1 cellular context compared by ENCODE assay signal in the genomic region with DNA sequence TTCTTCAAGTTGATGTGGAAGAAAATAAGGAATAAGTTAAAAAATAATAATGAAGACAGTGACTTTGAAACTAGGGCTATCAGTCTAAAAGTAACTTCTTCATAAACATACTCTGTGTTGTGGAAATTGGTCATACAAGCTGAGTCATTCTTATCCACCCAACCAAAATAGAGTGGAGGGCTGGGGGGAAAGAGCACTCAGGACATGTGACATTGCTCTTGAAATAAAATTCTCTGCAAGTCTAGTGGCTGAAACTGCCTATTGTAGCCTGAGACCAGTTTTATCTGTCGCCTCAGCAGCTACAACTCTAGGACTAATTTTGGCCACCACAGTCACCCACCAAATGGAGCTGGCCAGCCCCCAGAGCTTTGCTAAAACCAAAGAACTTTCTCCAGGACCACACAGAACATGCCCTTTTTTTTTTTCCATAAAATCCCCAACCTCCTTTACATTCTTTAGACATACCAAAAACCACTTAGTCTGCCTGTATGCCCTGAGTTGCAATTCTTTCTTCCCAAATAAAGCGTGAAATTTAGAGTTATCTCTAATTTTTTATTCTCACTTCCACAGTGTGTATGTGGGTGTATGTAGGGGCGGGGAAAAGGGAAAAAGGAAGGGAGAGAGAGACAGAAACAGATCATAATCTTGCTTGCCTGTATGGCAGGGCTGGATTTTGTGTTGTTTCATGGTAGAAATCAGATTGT.
TF ChIP-seq lines count a peak whose summit lies in the region.

No MANE protein-coding gene starts in this region.

TF ChIP-seq in HEK293, 187 proteins besides CTCF, POLR2A, EP300 and RAD21 (continued from another document):
- no peak for TF ChIP-seq MEIS1 (CRISPR knock-in tag; IDR thresholded peaks at IDR 0.05; ENCODE audit: borderline replicate concordance)
- TF ChIP-seq ZNF16 (tag by site-specific recombination; IDR thresholded peaks at IDR 0.05; ENCODE audit: low read depth): no peak
- TF ChIP-seq ZNF391 (tag by site-specific recombination; IDR thresholded peaks at IDR 0.05; ENCODE audit: borderline replicate concordance, low read depth): no peak
- no peak for TF ChIP-seq ZNF23 (tag by site-specific recombination; IDR thresholded peaks at IDR 0.05; ENCODE audit: borderline replicate concordance)
- no peak for TF ChIP-seq ZNF223 (tag by site-specific recombination; IDR thresholded peaks at IDR 0.05)
- TF ChIP-seq ZNF626 (tag by site-specific recombination; IDR thresholded peaks at IDR 0.05): no peak
- no peak for TF ChIP-seq ZNF701 (tag by site-specific recombination; IDR thresholded peaks at IDR 0.05)
- TF ChIP-seq, protein P1, sequence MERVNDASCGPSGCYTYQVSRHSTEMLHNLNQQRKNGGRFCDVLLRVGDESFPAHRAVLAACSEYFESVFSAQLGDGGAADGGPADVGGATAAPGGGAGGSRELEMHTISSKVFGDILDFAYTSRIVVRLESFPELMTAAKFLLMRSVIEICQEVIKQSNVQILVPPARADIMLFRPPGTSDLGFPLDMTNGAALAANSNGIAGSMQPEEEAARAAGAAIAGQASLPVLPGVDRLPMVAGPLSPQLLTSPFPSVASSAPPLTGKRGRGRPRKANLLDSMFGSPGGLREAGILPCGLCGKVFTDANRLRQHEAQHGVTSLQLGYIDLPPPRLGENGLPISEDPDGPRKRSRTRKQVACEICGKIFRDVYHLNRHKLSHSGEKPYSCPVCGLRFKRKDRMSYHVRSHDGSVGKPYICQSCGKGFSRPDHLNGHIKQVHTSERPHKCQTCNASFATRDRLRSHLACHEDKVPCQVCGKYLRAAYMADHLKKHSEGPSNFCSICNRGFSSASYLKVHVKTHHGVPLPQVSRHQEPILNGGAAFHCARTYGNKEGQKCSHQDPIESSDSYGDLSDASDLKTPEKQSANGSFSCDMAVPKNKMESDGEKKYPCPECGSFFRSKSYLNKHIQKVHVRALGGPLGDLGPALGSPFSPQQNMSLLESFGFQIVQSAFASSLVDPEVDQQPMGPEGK (tag by site-specific recombination; IDR thresholded peaks at IDR 0.05): 0 out of 2 replicates have a peak, but pooled peaks have one; percentile 28
- TF ChIP-seq ZIC2 (tag by site-specific recombination; IDR thresholded peaks at IDR 0.05): no peak
- TF ChIP-seq, protein P2, sequence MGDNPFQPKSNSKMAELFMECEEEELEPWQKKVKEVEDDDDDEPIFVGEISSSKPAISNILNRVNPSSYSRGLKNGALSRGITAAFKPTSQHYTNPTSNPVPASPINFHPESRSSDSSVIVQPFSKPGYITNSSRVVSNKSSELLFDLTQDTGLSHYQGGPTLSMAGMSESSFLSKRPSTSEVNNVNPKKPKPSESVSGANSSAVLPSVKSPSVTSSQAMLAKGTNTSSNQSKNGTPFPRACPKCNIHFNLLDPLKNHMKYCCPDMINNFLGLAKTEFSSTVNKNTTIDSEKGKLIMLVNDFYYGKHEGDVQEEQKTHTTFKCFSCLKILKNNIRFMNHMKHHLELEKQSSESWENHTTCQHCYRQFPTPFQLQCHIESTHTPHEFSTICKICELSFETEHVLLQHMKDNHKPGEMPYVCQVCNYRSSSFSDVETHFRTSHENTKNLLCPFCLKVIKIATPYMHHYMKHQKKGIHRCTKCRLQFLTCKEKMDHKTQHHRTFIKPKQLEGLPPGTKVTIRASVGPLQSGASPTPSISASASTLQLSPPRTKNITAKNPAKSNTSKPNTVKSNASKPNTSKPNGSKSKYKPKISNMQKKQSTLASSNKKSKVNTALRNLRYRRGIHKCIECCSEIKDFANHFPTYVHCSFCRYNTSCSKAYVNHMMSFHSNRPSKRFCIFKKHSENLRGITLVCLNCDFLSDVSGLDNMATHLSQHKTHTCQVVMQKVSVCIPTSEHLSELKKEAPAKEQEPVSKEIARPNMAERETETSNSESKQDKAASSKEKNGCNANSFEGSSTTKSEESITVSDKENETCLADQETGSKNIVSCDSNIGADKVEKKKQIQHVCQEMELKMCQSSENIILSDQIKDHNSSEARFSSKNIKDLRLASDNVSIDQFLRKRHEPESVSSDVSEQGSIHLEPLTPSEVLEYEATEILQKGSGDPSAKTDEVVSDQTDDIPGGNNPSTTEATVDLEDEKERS (tag by site-specific recombination; IDR thresholded peaks at IDR 0.05): no peak
- TF ChIP-seq, protein P3, sequence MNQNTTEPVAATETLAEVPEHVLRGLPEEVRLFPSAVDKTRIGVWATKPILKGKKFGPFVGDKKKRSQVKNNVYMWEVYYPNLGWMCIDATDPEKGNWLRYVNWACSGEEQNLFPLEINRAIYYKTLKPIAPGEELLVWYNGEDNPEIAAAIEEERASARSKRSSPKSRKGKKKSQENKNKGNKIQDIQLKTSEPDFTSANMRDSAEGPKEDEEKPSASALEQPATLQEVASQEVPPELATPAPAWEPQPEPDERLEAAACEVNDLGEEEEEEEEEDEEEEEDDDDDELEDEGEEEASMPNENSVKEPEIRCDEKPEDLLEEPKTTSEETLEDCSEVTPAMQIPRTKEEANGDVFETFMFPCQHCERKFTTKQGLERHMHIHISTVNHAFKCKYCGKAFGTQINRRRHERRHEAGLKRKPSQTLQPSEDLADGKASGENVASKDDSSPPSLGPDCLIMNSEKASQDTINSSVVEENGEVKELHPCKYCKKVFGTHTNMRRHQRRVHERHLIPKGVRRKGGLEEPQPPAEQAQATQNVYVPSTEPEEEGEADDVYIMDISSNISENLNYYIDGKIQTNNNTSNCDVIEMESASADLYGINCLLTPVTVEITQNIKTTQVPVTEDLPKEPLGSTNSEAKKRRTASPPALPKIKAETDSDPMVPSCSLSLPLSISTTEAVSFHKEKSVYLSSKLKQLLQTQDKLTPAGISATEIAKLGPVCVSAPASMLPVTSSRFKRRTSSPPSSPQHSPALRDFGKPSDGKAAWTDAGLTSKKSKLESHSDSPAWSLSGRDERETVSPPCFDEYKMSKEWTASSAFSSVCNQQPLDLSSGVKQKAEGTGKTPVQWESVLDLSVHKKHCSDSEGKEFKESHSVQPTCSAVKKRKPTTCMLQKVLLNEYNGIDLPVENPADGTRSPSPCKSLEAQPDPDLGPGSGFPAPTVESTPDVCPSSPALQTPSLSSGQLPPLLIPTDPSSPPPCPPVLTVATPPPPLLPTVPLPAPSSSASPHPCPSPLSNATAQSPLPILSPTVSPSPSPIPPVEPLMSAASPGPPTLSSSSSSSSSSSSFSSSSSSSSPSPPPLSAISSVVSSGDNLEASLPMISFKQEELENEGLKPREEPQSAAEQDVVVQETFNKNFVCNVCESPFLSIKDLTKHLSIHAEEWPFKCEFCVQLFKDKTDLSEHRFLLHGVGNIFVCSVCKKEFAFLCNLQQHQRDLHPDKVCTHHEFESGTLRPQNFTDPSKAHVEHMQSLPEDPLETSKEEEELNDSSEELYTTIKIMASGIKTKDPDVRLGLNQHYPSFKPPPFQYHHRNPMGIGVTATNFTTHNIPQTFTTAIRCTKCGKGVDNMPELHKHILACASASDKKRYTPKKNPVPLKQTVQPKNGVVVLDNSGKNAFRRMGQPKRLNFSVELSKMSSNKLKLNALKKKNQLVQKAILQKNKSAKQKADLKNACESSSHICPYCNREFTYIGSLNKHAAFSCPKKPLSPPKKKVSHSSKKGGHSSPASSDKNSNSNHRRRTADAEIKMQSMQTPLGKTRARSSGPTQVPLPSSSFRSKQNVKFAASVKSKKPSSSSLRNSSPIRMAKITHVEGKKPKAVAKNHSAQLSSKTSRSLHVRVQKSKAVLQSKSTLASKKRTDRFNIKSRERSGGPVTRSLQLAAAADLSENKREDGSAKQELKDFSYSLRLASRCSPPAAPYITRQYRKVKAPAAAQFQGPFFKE (tag by site-specific recombination; IDR thresholded peaks at IDR 0.05; ENCODE audit: borderline replicate concordance): no peak
- TF ChIP-seq EGR2 (tag by site-specific recombination; IDR thresholded peaks at IDR 0.05; ENCODE audit: low read depth): peak; percentile 40; the same call in 1 of the 2 replicates
- no peak for TF ChIP-seq ZNF426 (tag by site-specific recombination; IDR thresholded peaks at IDR 0.05)
- TF ChIP-seq, protein P4, sequence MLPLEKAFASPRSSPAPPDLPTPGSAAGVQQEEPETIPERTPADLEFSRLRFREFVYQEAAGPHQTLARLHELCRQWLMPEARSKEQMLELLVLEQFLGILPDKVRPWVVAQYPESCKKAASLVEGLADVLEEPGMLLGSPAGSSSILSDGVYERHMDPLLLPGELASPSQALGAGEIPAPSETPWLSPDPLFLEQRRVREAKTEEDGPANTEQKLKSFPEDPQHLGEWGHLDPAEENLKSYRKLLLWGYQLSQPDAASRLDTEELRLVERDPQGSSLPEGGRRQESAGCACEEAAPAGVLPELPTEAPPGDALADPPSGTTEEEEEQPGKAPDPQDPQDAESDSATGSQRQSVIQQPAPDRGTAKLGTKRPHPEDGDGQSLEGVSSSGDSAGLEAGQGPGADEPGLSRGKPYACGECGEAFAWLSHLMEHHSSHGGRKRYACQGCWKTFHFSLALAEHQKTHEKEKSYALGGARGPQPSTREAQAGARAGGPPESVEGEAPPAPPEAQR (tag by site-specific recombination; IDR thresholded peaks at IDR 0.05): no peak
- TF ChIP-seq ZNF248 (tag by site-specific recombination; IDR thresholded peaks at IDR 0.05): no peak
- no peak for TF ChIP-seq ZBTB1 (tag by site-specific recombination; IDR thresholded peaks at IDR 0.05)
- TF ChIP-seq GLI2 (tag by site-specific recombination; IDR thresholded peaks at IDR 0.05; ENCODE audit: borderline replicate concordance, low read depth): no peak
- no peak for TF ChIP-seq ZBTB7A (tag by site-specific recombination; IDR thresholded peaks at IDR 0.05; ENCODE audit: low read depth)
- TF ChIP-seq ZNF777 (tag by site-specific recombination; IDR thresholded peaks at IDR 0.05; ENCODE audit: borderline replicate concordance): no peak
- no peak for TF ChIP-seq ZNF423 (tag by site-specific recombination; IDR thresholded peaks at IDR 0.05)
- peak; percentile 52 for TF ChIP-seq ZFHX2 (tag by site-specific recombination; conservative IDR thresholded peaks at IDR 0.05)
- TF ChIP-seq ZNF112 (tag by site-specific recombination; IDR thresholded peaks at IDR 0.05): no peak
- TF ChIP-seq, protein P5, sequence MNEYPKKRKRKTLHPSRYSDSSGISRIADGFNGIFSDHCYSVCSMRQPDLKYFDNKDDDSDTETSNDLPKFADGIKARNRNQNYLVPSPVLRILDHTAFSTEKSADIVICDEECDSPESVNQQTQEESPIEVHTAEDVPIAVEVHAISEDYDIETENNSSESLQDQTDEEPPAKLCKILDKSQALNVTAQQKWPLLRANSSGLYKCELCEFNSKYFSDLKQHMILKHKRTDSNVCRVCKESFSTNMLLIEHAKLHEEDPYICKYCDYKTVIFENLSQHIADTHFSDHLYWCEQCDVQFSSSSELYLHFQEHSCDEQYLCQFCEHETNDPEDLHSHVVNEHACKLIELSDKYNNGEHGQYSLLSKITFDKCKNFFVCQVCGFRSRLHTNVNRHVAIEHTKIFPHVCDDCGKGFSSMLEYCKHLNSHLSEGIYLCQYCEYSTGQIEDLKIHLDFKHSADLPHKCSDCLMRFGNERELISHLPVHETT (tag by site-specific recombination; IDR thresholded peaks at IDR 0.05): no peak
